In the genomic region with DNA sequence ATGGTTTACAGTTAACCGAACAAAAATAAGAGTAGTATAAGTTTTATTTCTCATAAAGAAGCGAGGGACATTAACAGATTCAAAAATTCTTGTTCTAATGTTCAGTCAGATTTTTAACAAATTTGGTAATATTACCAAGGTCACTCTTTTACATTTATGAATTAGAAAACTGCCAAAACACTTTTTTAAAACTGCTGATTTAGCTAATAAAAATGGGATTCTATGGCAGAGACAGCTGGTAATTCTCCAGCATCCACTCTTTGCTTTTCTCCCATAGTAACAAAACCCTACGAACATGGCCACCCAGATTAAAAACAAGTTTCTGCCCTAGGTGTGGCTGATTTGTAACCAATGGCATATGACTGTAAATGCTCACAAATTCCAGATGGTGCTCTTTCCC, we compare ENCODE assay signal across 17 cellular contexts.
DNase-seq lines count a peak whose midpoint lies in the region; ATAC-seq and TF ChIP-seq lines count a peak whose summit lies in the region.
"Had no signal": no experiment of that assay in that cellular context is flagged by ENCODE, and none has a peak within 500 bp of the region (broad histone marks: within the 10 kb centered on the region; RNA-seq: fewer than 3 reads in every experiment).

No MANE protein-coding gene starts in this region.

- no peak for TF ChIP-seq CTCF in CD8-positive, alpha-beta T cell (IDR thresholded peaks at IDR 0.05)
- TF ChIP-seq CTCF in thyroid gland (IDR thresholded peaks at IDR 0.05) = no peak

- H3K4me1 Mint-ChIP-seq in activated naive CD8-positive, alpha-beta T cell (ENCODE audit: low read depth) = peaks cover 37% of the 10 kb centered on the region
- H3K4me1 Mint-ChIP-seq in activated naive CD8-positive, alpha-beta T cell treated with anti-CD3 and anti-CD28 coated beads, Interleukin-2, amount 50 U/mL, for 24 hours = peaks cover 6% of the 10 kb centered on the region
- peaks cover 26% of the 10 kb centered on the region for H3K4me1 Mint-ChIP-seq in CD8-positive, alpha-beta T cell (ENCODE audit: low read depth)
- peaks cover 17% of the 10 kb centered on the region for H3K4me1 Mint-ChIP-seq in activated T-helper 17 cell treated with anti-CD3 and anti-CD28 coated beads, Interleukin-2, amount 50 U/mL, for 72 hours
- H3K4me1 Mint-ChIP-seq in naive thymus-derived CD4-positive, alpha-beta T cell = peaks cover 19 to 49% (median 35%) of the 10 kb centered on the region in 7 donors

- no peak for ATAC-seq in activated naive CD8-positive, alpha-beta T cell treated with anti-CD3 and anti-CD28 coated beads, Interleukin-2, amount 50 U/mL, for 24 hours
- ATAC-seq in CD8-positive, alpha-beta T cell = no peak
- ATAC-seq in activated T-helper 17 cell treated with anti-CD3 and anti-CD28 coated beads, Interleukin-2, amount 50 U/mL, for 72 hours (replicated peaks) = no peak
- no peak for ATAC-seq in naive thymus-derived CD4-positive, alpha-beta T cell

- TF ChIP-seq POLR2A in thyroid gland (IDR thresholded peaks at IDR 0.05) = no peak

- no peak overlapping the region for H3K27ac ChIP-seq in CD8-positive, alpha-beta T cell (ENCODE audit: low read depth, low read length)
- H3K27ac ChIP-seq in naive thymus-derived CD4-positive, alpha-beta T cell (ENCODE audit: low read depth, low read length) = no peak overlapping the region
- H3K27ac ChIP-seq in thyroid gland = no peak overlapping the region
- H3K27ac ChIP-seq: C4-2B, HL-60 had no signal

- peaks cover 19% of the 10 kb centered on the region for H3K36me3 Mint-ChIP-seq in activated naive CD8-positive, alpha-beta T cell
- peaks cover 39% of the 10 kb centered on the region for H3K36me3 Mint-ChIP-seq in activated naive CD8-positive, alpha-beta T cell treated with anti-CD3 and anti-CD28 coated beads, Interleukin-2, amount 50 U/mL, for 24 hours (ENCODE audit: low read depth)
- peaks cover 69% of the 10 kb centered on the region for H3K36me3 Mint-ChIP-seq in CD8-positive, alpha-beta T cell
- H3K36me3 Mint-ChIP-seq in activated T-helper 17 cell treated with anti-CD3 and anti-CD28 coated beads, Interleukin-2, amount 50 U/mL, for 72 hours (ENCODE audit: low read depth) = peaks cover 95% of the 10 kb centered on the region
- peaks cover 0 to 35% (median 28%) of the 10 kb centered on the region in 5 donors for H3K36me3 Mint-ChIP-seq in naive thymus-derived CD4-positive, alpha-beta T cell

- no peak for DNase-seq in activated naive CD8-positive, alpha-beta T cell treated with anti-CD3 and anti-CD28 coated beads, Interleukin-2, amount 50 U/mL, for 24 hours
- no peak for DNase-seq in CD8-positive, alpha-beta T cell
- DNase-seq in naive thymus-derived CD4-positive, alpha-beta T cell = no peak
- DNase-seq in thyroid gland (no peak), NCI-H510A treated with DMSO at 0.1 percent for 48 hours (lab: John Stamatoyannopoulos, UW) (no peak), NCI-H1694 treated with DMSO at 0.1 percent for 48 hours (lab: John Stamatoyannopoulos, UW) (no peak)
- DNase-seq: DND-41, NCI-H1092 treated with DMSO at 0.1 percent for 48 hours, NCI-H1694, NCI-H82, OCI-M1, Right ventricle myocardium superior had no signal

- no peaks in the 10 kb centered on the region for H3K27me3 Mint-ChIP-seq in activated naive CD8-positive, alpha-beta T cell
- no peaks in the 10 kb centered on the region for H3K27me3 Mint-ChIP-seq in activated naive CD8-positive, alpha-beta T cell treated with anti-CD3 and anti-CD28 coated beads, Interleukin-2, amount 50 U/mL, for 24 hours
- H3K27me3 Mint-ChIP-seq in CD8-positive, alpha-beta T cell (ENCODE audit: low read depth) = no peaks in the 10 kb centered on the region
- H3K27me3 Mint-ChIP-seq in activated T-helper 17 cell treated with anti-CD3 and anti-CD28 coated beads, Interleukin-2, amount 50 U/mL, for 72 hours = no peaks in the 10 kb centered on the region
- H3K27me3 Mint-ChIP-seq in naive thymus-derived CD4-positive, alpha-beta T cell = no peaks in the 10 kb centered on the region

- no peaks in the 10 kb centered on the region for H3K27me3 ChIP-seq in CD8-positive, alpha-beta T cell (ENCODE audit: insufficient read depth, low read length)
- H3K27me3 ChIP-seq in naive thymus-derived CD4-positive, alpha-beta T cell (ENCODE audit: control insufficient read depth in 2 of 2, insufficient read depth in 2 of 2, low read length in 2 of 2) = no peaks in the 10 kb centered on the region
- no peaks in the 10 kb centered on the region for H3K27me3 ChIP-seq in thyroid gland

- peaks cover 23% of the 10 kb centered on the region for H3K36me3 ChIP-seq in CD8-positive, alpha-beta T cell (ENCODE audit: insufficient read depth, low read length)
- H3K36me3 ChIP-seq in naive thymus-derived CD4-positive, alpha-beta T cell (ENCODE audit: control insufficient read depth in 2 of 3, insufficient read depth in 3 of 3, low read length in 3 of 3) = peaks cover 6 to 40% (median 15%) of the 10 kb centered on the region in 3 experiments
- peaks cover 0 to 18% of the 10 kb centered on the region in 2 donors for H3K36me3 ChIP-seq in thyroid gland

- no peaks in the 10 kb centered on the region for H3K9me3 ChIP-seq in CD8-positive, alpha-beta T cell (ENCODE audit: low read length)
- no peaks in the 10 kb centered on the region for H3K9me3 ChIP-seq in naive thymus-derived CD4-positive, alpha-beta T cell (ENCODE audit: control insufficient read depth in 2 of 3, low read length in 3 of 3)
- no peaks in the 10 kb centered on the region for H3K9me3 ChIP-seq in thyroid gland
- H3K9me3 ChIP-seq: HAP-1 had no signal

- CTCF ChIA-PET in CD8-positive, alpha-beta T cell (lab: Charles Lee) = interaction anchor here (0.5 to 0.9 kb wide), 2 partner anchors 18 to 87 kb away, joined by 3 read pairs; no protein-coding TSS in a partner anchor
- CTCF ChIA-PET in naive thymus-derived CD4-positive, alpha-beta T cell (lab: Charles Lee) = interaction anchor here (0.7 kb wide), 1 partner anchor 89 kb away, joined by 3 read pairs; no protein-coding TSS in a partner anchor

- H3K4me3 ChIP-seq in CD8-positive, alpha-beta T cell (ENCODE audit: low read depth, low read length) = no peak overlapping the region
- no peak overlapping the region for H3K4me3 ChIP-seq in naive thymus-derived CD4-positive, alpha-beta T cell (ENCODE audit: low read length)
- no peak overlapping the region for H3K4me3 ChIP-seq in thyroid gland (replicated peaks in 1 of 3)
- H3K4me3 ChIP-seq: HAP-1 had no signal

- H3K4me1 ChIP-seq in CD8-positive, alpha-beta T cell (ENCODE audit: insufficient read depth, low read length) = peaks cover 10% of the 10 kb centered on the region
- peaks cover 0 to 12% of the 10 kb centered on the region in 2 donors for H3K4me1 ChIP-seq in naive thymus-derived CD4-positive, alpha-beta T cell (ENCODE audit: control insufficient read depth in 2 of 2, insufficient read depth in 2 of 2, low read length in 2 of 2)
- no peaks in the 10 kb centered on the region for H3K4me1 ChIP-seq in thyroid gland
- H3K4me1 ChIP-seq: HAP-1 had no signal

- WGBS in thyroid gland, 2 donors = 89 to 92% methylated on average over 3 of the region's 3 CpGs

- no peaks in the 10 kb centered on the region for H3K9me3 Mint-ChIP-seq in activated naive CD8-positive, alpha-beta T cell (ENCODE audit: low read depth)
- H3K9me3 Mint-ChIP-seq in activated naive CD8-positive, alpha-beta T cell treated with anti-CD3 and anti-CD28 coated beads, Interleukin-2, amount 50 U/mL, for 24 hours = no peaks in the 10 kb centered on the region
- H3K9me3 Mint-ChIP-seq in CD8-positive, alpha-beta T cell = no peaks in the 10 kb centered on the region
- H3K9me3 Mint-ChIP-seq in activated T-helper 17 cell treated with anti-CD3 and anti-CD28 coated beads, Interleukin-2, amount 50 U/mL, for 72 hours = no peaks in the 10 kb centered on the region
- no peaks in the 10 kb centered on the region for H3K9me3 Mint-ChIP-seq in naive thymus-derived CD4-positive, alpha-beta T cell

- peak overlapping the region; percentile 87 for H3K27ac Mint-ChIP-seq in activated naive CD8-positive, alpha-beta T cell
- H3K27ac Mint-ChIP-seq in activated naive CD8-positive, alpha-beta T cell treated with anti-CD3 and anti-CD28 coated beads, Interleukin-2, amount 50 U/mL, for 24 hours = no peak overlapping the region
- H3K27ac Mint-ChIP-seq in CD8-positive, alpha-beta T cell = peak overlapping the region; percentile 53
- H3K27ac Mint-ChIP-seq in activated T-helper 17 cell treated with anti-CD3 and anti-CD28 coated beads, Interleukin-2, amount 50 U/mL, for 72 hours = peak overlapping the region; percentile 26
- peak overlapping the region in 5 of 9 donors; percentile 9 to 66 (median 49) for H3K27ac Mint-ChIP-seq in naive thymus-derived CD4-positive, alpha-beta T cell

- no peak overlapping the region for H3K4me3 Mint-ChIP-seq in activated naive CD8-positive, alpha-beta T cell
- H3K4me3 Mint-ChIP-seq in activated naive CD8-positive, alpha-beta T cell treated with anti-CD3 and anti-CD28 coated beads, Interleukin-2, amount 50 U/mL, for 24 hours = no peak overlapping the region
- H3K4me3 Mint-ChIP-seq in CD8-positive, alpha-beta T cell = no peak overlapping the region
- H3K4me3 Mint-ChIP-seq in activated T-helper 17 cell treated with anti-CD3 and anti-CD28 coated beads, Interleukin-2, amount 50 U/mL, for 72 hours = no peak overlapping the region
- H3K4me3 Mint-ChIP-seq in naive thymus-derived CD4-positive, alpha-beta T cell = no peak overlapping the region

- intact Hi-C loops in CD8-positive, alpha-beta T cell (cut with DNase I, micrococcal nuclease) = loop anchor here in 1 of 2 experiments (10.0 kb wide), 1 partner anchor 334 kb away; a partner anchor contains a TSS
- intact Hi-C loops in naive thymus-derived CD4-positive, alpha-beta T cell (cut with micrococcal nuclease) = loop anchor here in 1 of 2 donors (5.0 kb wide), 2 partner anchors 63 to 347 kb away; no protein-coding TSS in a partner anchor
- intact Hi-C loops in thyroid gland (cut with DNase I) = no loop called here

- POLR2A ChIA-PET in CD8-positive, alpha-beta T cell (lab: Charles Lee) = interaction anchor here (1.0 kb wide), 1 partner anchor 12 kb away, joined by 3 read pairs; no protein-coding TSS in a partner anchor
- POLR2A ChIA-PET in naive thymus-derived CD4-positive, alpha-beta T cell (lab: Charles Lee) = interaction anchor here (0.8 kb wide), 1 partner anchor 66 kb away, joined by 3 read pairs; no protein-coding TSS in a partner anchor
